In the genomic region with DNA sequence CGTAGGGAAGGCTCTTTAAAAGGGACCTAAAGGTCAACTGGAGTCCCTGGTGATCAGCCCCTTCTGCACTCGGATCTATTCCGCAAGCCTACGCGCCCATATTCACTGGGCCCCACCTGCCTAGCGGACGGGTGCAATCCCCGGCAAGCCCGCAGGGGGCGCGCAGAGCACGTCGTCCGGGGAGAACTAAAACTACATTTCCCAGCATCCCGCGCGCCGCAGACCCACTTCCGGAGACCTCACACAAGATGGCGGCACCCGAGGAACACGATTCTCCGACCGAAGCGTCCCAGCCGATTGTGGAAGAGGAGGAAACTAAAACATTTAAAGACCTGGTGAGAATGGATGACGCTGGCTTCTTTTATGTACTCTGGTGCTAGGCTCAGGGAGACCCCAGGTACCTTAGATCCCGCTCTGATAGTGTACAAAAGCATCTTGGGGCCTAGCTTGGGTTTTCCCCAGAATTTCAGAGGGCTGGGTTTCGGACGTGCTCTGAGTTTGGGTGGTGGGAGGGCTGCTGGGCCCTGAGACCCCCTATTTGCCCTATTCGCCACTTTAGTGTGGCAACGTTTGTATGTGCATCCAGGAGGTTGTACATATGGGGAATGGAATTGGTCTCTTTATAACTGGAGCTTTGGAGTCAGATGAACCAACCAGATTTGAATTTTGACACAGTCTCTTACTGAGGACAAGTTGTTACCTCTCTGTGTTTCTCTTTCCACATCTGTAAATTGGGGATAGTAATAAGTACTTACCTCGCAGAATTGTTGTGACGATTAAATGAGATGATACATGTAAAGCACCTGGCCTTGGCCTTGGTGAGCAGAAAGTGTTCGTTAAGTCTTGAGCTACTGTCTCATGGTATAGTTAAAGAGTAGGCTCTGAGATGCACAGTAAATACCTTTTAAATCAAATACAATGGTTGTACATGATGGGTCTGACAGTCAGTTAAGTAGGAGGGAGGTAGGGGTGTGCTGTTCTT, we compare ENCODE assay signal across 1 cellular context.
A peak's percentile ranks its signal among the peaks of the same experiment; 100 is the strongest.
TF ChIP-seq lines count a peak whose summit lies in the region.

TSS of gene DDX47 (plus strand) at position 227 of the 982 bp plus-strand sequence. CDS start at position 249, 22 bp downstream.

TF ChIP-seq in HepG2, 621 proteins besides CTCF, POLR2A, EP300 and RAD21 (continued from another document and continues in another):
- TF ChIP-seq ZNF34 (CRISPR knock-in tag; IDR thresholded peaks at IDR 0.05; ENCODE audit: borderline replicate concordance) (0 out of 2 replicates have a peak, but pooled peaks have one; percentile 41), SIX4 (CRISPR knock-in tag; IDR thresholded peaks at IDR 0.05) (no peak), GTF2F1 (IDR thresholded peaks at IDR 0.05; ENCODE audit: low read length) (no peak), ZBTB33 (CRISPR knock-in tag; IDR thresholded peaks at IDR 0.05) (peak; percentile 47), ZNF879 (CRISPR knock-in tag; IDR thresholded peaks at IDR 0.05) (no peak), NRL (CRISPR knock-in tag; IDR thresholded peaks at IDR 0.05; ENCODE audit: borderline replicate concordance) (no peak; the same call in 1 of the 2 replicates), ZNF367 (CRISPR knock-in tag; IDR thresholded peaks at IDR 0.05; ENCODE audit: borderline replicate concordance) (no peak), ZNF776 (CRISPR knock-in tag; IDR thresholded peaks at IDR 0.05) (no peak), ZNF484 (CRISPR knock-in tag; IDR thresholded peaks at IDR 0.05; ENCODE audit: borderline replicate concordance, low read depth) (no peak), ZKSCAN5 (CRISPR knock-in tag; IDR thresholded peaks at IDR 0.05) (no peak), NR2F2 (IDR thresholded peaks at IDR 0.05; ENCODE audit: borderline replicate concordance, low read depth) (no peak), HOXA9 (CRISPR knock-in tag; IDR thresholded peaks at IDR 0.05; ENCODE audit: borderline replicate concordance) (no peak), ZNF253 (CRISPR knock-in tag; IDR thresholded peaks at IDR 0.05; ENCODE audit: borderline replicate concordance) (no peak), ZNF780A (CRISPR knock-in tag; IDR thresholded peaks at IDR 0.05) (no peak), ZBTB46 (CRISPR knock-in tag; IDR thresholded peaks at IDR 0.05; ENCODE audit: borderline replicate concordance) (no peak), KDM3A (CRISPR knock-in tag; IDR thresholded peaks at IDR 0.05; ENCODE audit: low read depth) (peak; percentile 76; the same call in 1 of the 2 replicates), CREB1 (IDR thresholded peaks at IDR 0.05) (peak; percentile 64), CREB1 (CRISPR knock-in tag; IDR thresholded peaks at IDR 0.05) (peak; percentile 87), ZNF672 (CRISPR knock-in tag; IDR thresholded peaks at IDR 0.05) (no peak), YEATS4 (CRISPR knock-in tag; IDR thresholded peaks at IDR 0.05; ENCODE audit: borderline replicate concordance) (peak; percentile 62), ZNF451 (CRISPR knock-in tag; IDR thresholded peaks at IDR 0.05) (no peak), ZNF766 (CRISPR knock-in tag; IDR thresholded peaks at IDR 0.05; ENCODE audit: borderline replicate concordance) (no peak), ZNF496 (CRISPR knock-in tag; IDR thresholded peaks at IDR 0.05; ENCODE audit: insufficient replicate concordance) (no peak), SPEN (CRISPR knock-in tag; IDR thresholded peaks at IDR 0.05; ENCODE audit: low read depth) (peak; percentile 63; the same call in 1 of the 2 replicates), DNMT1 (CRISPR knock-in tag; IDR thresholded peaks at IDR 0.05) (no peak), TEAD3 (CRISPR knock-in tag; optimal IDR thresholded peaks at IDR 0.05; ENCODE audit: borderline replicate concordance) (peak; percentile 36), DR1 (CRISPR knock-in tag; IDR thresholded peaks at IDR 0.05) (no peak), ZNF225 (CRISPR knock-in tag; IDR thresholded peaks at IDR 0.05) (peak; percentile 39; the same call in 1 of the 2 replicates), ZNF205 (CRISPR knock-in tag; IDR thresholded peaks at IDR 0.05) (peak; percentile 71; the same call in 1 of the 2 replicates), THAP8 (CRISPR knock-in tag; IDR thresholded peaks at IDR 0.05; ENCODE audit: borderline replicate concordance) (no peak), BORCS8-MEF2B (CRISPR knock-in tag; IDR thresholded peaks at IDR 0.05) (peak; percentile 73), ZNF234 (CRISPR knock-in tag; conservative IDR thresholded peaks at IDR 0.05) (no peak), NFYC (CRISPR knock-in tag; IDR thresholded peaks at IDR 0.05) (no peak), ZNF280B (CRISPR knock-in tag; IDR thresholded peaks at IDR 0.05; ENCODE audit: borderline replicate concordance) (no peak), CEBPZ (IDR thresholded peaks at IDR 0.05; ENCODE audit: low read length) (no peak), ZNF468 (CRISPR knock-in tag; IDR thresholded peaks at IDR 0.05) (no peak), ZNF121 (CRISPR knock-in tag; IDR thresholded peaks at IDR 0.05) (no peak), TMF1 (CRISPR knock-in tag; IDR thresholded peaks at IDR 0.05; ENCODE audit: low read depth) (no peak), ZNF230 (CRISPR knock-in tag; IDR thresholded peaks at IDR 0.05) (no peak), CBX1 (IDR thresholded peaks at IDR 0.05; ENCODE audit: low read depth) (no peak), IKZF1 (IDR thresholded peaks at IDR 0.05) (no peak), ZNF83 (CRISPR knock-in tag; IDR thresholded peaks at IDR 0.05; ENCODE audit: borderline replicate concordance) (peak; percentile 30; the same call in 1 of the 2 replicates), BCL6 (CRISPR knock-in tag; IDR thresholded peaks at IDR 0.05) (0 out of 2 replicates have a peak, but pooled peaks have one; percentile 23), ZNF224 (CRISPR knock-in tag; IDR thresholded peaks at IDR 0.05) (no peak), ZNF264 (CRISPR knock-in tag; IDR thresholded peaks at IDR 0.05) (peak; percentile 52), CHCHD3 (CRISPR knock-in tag; IDR thresholded peaks at IDR 0.05) (no peak), HOXA5 (CRISPR knock-in tag; IDR thresholded peaks at IDR 0.05) (peak; percentile 62; the same call in 1 of the 2 replicates), ZNF674 (CRISPR knock-in tag; IDR thresholded peaks at IDR 0.05; ENCODE audit: low read depth) (0 out of 2 replicates have a peak, but pooled peaks have one; percentile 49), MYNN (CRISPR knock-in tag; IDR thresholded peaks at IDR 0.05; ENCODE audit: low read depth) (no peak), ZFP62 (CRISPR knock-in tag; IDR thresholded peaks at IDR 0.05) (no peak), SIN3A (IDR thresholded peaks at IDR 0.05; ENCODE audit: borderline replicate concordance, low read depth, low read length) (peak; percentile 76; the same call in 1 of the 2 replicates), CBX5 (CRISPR knock-in tag; IDR thresholded peaks at IDR 0.05; ENCODE audit: borderline replicate concordance) (peak; percentile 65; the same call in 1 of the 2 replicates)
- TF ChIP-seq, protein P1, sequence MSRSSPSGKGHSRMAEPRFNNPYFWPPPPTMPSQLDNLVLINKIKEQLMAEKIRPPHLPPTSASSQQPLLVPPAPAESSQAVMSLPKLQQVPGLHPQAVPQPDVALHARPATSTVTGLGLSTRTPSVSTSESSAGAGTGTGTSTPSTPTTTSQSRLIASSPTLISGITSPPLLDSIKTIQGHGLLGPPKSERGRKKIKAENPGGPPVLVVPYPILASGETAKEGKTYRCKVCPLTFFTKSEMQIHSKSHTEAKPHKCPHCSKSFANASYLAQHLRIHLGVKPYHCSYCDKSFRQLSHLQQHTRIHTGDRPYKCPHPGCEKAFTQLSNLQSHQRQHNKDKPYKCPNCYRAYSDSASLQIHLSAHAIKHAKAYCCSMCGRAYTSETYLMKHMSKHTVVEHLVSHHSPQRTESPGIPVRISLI (CRISPR knock-in tag; IDR thresholded peaks at IDR 0.05; ENCODE audit: borderline replicate concordance): no peak
- TF ChIP-seq, protein P2, sequence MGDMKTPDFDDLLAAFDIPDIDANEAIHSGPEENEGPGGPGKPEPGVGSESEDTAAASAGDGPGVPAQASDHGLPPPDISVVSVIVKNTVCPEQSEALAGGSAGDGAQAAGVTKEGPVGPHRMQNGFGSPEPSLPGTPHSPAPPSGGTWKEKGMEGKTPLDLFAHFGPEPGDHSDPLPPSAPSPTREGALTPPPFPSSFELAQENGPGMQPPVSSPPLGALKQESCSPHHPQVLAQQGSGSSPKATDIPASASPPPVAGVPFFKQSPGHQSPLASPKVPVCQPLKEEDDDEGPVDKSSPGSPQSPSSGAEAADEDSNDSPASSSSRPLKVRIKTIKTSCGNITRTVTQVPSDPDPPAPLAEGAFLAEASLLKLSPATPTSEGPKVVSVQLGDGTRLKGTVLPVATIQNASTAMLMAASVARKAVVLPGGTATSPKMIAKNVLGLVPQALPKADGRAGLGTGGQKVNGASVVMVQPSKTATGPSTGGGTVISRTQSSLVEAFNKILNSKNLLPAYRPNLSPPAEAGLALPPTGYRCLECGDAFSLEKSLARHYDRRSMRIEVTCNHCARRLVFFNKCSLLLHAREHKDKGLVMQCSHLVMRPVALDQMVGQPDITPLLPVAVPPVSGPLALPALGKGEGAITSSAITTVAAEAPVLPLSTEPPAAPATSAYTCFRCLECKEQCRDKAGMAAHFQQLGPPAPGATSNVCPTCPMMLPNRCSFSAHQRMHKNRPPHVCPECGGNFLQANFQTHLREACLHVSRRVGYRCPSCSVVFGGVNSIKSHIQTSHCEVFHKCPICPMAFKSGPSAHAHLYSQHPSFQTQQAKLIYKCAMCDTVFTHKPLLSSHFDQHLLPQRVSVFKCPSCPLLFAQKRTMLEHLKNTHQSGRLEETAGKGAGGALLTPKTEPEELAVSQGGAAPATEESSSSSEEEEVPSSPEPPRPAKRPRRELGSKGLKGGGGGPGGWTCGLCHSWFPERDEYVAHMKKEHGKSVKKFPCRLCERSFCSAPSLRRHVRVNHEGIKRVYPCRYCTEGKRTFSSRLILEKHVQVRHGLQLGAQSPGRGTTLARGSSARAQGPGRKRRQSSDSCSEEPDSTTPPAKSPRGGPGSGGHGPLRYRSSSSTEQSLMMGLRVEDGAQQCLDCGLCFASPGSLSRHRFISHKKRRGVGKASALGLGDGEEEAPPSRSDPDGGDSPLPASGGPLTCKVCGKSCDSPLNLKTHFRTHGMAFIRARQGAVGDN (CRISPR knock-in tag; IDR thresholded peaks at IDR 0.05): peak; percentile 75
